9 cellular contexts compared by ENCODE assay signal in the genomic region with DNA sequence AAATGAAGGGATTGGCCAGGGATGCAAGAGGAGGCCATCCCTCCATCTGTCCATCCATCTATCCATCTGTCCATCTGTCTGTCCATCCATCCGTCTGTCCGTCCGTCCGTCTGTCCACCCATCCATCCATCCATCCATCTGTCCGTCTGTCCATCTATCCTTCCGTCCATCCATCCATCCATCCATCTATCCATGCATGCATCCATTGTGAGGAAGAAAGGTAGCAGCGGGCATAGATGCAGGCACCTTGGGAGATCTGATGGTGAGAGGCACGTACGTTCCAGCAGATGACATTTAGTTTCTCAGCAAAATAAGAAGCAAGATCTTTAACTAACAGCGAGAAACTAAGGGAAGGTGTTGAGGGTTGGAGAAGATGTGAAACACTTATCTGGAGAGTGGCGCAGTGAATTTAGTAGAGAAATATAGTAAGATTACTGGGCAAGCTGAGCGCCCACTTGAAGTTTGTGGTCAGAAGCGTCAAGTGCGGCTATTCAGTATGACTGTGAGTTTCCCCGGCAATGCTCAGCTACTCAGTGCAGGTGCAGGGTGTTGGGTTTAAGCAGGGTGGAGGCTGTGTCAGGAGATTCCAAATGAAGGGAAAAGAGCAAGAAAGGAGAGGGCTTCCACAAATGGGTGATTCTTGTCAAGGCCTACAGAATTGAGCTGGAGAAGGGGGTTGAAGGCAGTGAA. TPM values are rescaled to one million over a fixed set of nuclear protein-coding genes. Genes with fewer than 3 reads are reported as not detected.
A peak's percentile ranks its signal among the peaks of the same experiment; 100 is the strongest.
DNase-seq lines count a peak whose midpoint lies in the region; ATAC-seq, FAIRE-seq and TF ChIP-seq lines count a peak whose summit lies in the region.
"Had no signal": no experiment of that assay in that cellular context is flagged by ENCODE, and none has a peak within 500 bp of the region (broad histone marks: within the 10 kb centered on the region; RNA-seq: fewer than 3 reads in every experiment).

No MANE protein-coding gene starts in this region.

- H3K9me3 ChIP-seq in Panc1 (ENCODE audit: control insufficient read depth, insufficient read depth, low read depth, low read length): no peaks in the 10 kb centered on the region
- no peaks in the 10 kb centered on the region for H3K9me3 ChIP-seq in effector memory CD4-positive, alpha-beta T cell (ENCODE audit: control insufficient read depth, low read length)

- no peak for TF ChIP-seq CTCF in Panc1 (IDR thresholded peaks at IDR 0.05)

- in situ Hi-C loops in Panc1 (cut with HindIII; ENCODE audit: low pct_unique_long_range_greater_than_20kb, low sequenced_read_pairs): no loop called here
- in situ Hi-C loops in ACHN (cut with HindIII; ENCODE audit: low pct_ligation_motif_present, low pct_unique_long_range_greater_than_20kb, low sequenced_read_pairs): no loop called here

- peak; percentile 61 for ATAC-seq in HG02759 (IDR thresholded peaks at IDR 0.05; ENCODE audit: unreplicated experiment)
- no peak for ATAC-seq in Panc1

- peak; percentile 62 for FAIRE-seq in urothelium cell line (lab: Jason Lieb, UNC)

- H3K27ac ChIP-seq in Panc1 (ENCODE audit: low read length): no peak overlapping the region
- H3K27ac ChIP-seq in effector memory CD4-positive, alpha-beta T cell (ENCODE audit: insufficient read depth, low read length, poor library complexity, severe bottlenecking): no peak overlapping the region

- H3K4me1 ChIP-seq in Panc1 (ENCODE audit: control insufficient read depth, insufficient read depth, low read length): peaks cover 4% of the 10 kb centered on the region; the same call in 1 of the 2 replicates
- peaks cover 3% of the 10 kb centered on the region for H3K4me1 ChIP-seq in effector memory CD4-positive, alpha-beta T cell (ENCODE audit: control insufficient read depth, insufficient read depth, low read length, poor library complexity, severe bottlenecking)

- BruUV-seq in Panc1 (replicated peaks; lab: Mats Ljungman, UMichigan): TSS peak; percentile 38

- no peak overlapping the region for H3K4me3 ChIP-seq in Panc1 (ENCODE audit: low read depth in 2 of 2, low read length in 2 of 2)
- H3K4me3 ChIP-seq in effector memory CD4-positive, alpha-beta T cell (ENCODE audit: insufficient read depth, low read depth, low read length, poor library complexity, severe bottlenecking): no peak overlapping the region

- H3K36me3 ChIP-seq in Panc1 (ENCODE audit: control insufficient read depth, insufficient read depth, low read length): no peaks in the 10 kb centered on the region
- H3K36me3 ChIP-seq in effector memory CD4-positive, alpha-beta T cell (ENCODE audit: control insufficient read depth, insufficient read depth, low read length): no peaks in the 10 kb centered on the region

- peak; percentile 15 for DNase-seq in stimulated activated naive CD4-positive, alpha-beta T cell treated with Interleukin-2 at 50 U/mL for 16 hours (lab: John Stamatoyannopoulos, UW)
- no peak for DNase-seq in stimulated activated naive CD4-positive, alpha-beta T cell (lab: John Stamatoyannopoulos, UW)
- DNase-seq in Panc1 (ENCODE audit: low read depth, low spot score) (no peak), urothelium cell line (ENCODE audit: low spot score) (no peak), ACHN (no peak), AG08395 (ENCODE audit: low spot score) (no peak)
- DNase-seq in effector memory CD4-positive, alpha-beta T cell: no peak
- DNase-seq: NCI-H1048 had no signal

- H3K27me3 ChIP-seq in Panc1 (ENCODE audit: control insufficient read depth, insufficient read depth, low read length): no peaks in the 10 kb centered on the region
- no peaks in the 10 kb centered on the region for H3K27me3 ChIP-seq in effector memory CD4-positive, alpha-beta T cell (replicated peaks; ENCODE audit: control insufficient read depth, insufficient read depth, low read length, poor library complexity, severe bottlenecking)

- CTCF ChIA-PET in Panc1 (lab: Charles Lee): interaction anchor here (0.6 kb wide), 1 partner anchor 222 kb away, joined by 3 read pairs; no protein-coding TSS in a partner anchor

- intact Hi-C loops in Panc1 (cut with micrococcal nuclease; ENCODE audit: unreplicated experiment): no loop called here

- POLR2A ChIA-PET in Panc1 (lab: Charles Lee): no interaction called here

RNA-seq across cellular contexts. Expression of gene SRP14, which starts 22.4 kb away (rescaled TPM):
- total RNA-seq in Panc1 (2021; ENCODE audit: unreplicated experiment): 166 TPM
- polyA plus RNA-seq in Panc1 (2012; ENCODE audit: insufficient read length): 372 TPM

RNA-seq across cellular contexts. Expression of gene BMF, which starts 47.3 kb away (rescaled TPM):
- 7.8 TPM for total RNA-seq in Panc1 (2021; ENCODE audit: unreplicated experiment)
- 9.4 TPM for polyA plus RNA-seq in Panc1 (2012; ENCODE audit: insufficient read length)
